Comparison of ENCODE assay signal across 1 cellular context in the genomic region with DNA sequence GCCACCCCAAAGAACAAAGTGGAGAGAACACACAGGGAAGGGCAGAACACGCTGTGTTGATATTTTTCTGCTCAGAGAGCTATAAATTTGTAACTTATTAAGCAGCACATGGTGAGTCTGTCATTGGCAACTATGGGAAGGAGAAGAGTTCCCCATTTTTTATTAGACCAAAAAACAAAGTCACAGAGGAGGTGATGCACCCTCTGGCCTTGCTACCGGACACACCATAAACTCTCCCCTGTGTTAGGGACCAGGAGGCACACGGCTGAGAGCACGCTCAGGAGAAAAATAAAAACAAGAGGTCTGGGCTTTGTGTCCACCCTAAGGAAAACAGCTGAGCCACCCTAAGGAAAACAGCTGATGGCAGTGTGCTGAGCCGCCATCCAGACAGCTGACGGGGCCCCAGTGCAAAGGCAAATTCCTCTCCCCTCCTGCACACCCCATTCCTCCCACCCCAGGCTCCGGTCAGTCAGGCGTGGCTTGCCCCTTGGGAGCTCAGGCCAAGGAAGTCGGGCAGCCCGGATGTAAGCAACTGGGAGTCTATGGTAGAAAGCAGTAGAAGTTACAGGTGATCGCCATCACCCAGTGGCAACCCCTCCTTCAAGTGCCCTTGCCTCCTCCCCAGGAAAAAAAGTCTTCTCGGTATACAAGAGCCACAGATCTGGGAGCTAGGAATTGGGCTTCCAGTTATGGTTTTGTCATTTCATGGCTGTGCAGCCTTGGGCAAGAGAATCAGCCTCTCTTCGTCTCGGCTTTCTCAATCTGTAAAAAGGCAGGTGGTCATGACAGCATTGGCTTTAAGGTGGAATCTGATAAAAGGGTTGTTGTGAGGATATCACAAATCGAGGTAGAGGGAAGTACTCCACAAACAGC.
TF ChIP-seq lines count a peak whose summit lies in the region.

No MANE protein-coding gene starts in this region.

TF ChIP-seq in liver, 16 proteins besides CTCF, POLR2A, EP300 and RAD21:
- TF ChIP-seq, protein P1, sequence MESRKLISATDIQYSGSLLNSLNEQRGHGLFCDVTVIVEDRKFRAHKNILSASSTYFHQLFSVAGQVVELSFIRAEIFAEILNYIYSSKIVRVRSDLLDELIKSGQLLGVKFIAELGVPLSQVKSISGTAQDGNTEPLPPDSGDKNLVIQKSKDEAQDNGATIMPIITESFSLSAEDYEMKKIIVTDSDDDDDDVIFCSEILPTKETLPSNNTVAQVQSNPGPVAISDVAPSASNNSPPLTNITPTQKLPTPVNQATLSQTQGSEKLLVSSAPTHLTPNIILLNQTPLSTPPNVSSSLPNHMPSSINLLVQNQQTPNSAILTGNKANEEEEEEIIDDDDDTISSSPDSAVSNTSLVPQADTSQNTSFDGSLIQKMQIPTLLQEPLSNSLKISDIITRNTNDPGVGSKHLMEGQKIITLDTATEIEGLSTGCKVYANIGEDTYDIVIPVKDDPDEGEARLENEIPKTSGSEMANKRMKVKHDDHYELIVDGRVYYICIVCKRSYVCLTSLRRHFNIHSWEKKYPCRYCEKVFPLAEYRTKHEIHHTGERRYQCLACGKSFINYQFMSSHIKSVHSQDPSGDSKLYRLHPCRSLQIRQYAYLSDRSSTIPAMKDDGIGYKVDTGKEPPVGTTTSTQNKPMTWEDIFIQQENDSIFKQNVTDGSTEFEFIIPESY (IDR thresholded peaks at IDR 0.05) = no peak
- TF ChIP-seq RXRA (IDR thresholded peaks at IDR 0.05) (no peak), GABPA (IDR thresholded peaks at IDR 0.05 in 1 of 2, conservative IDR thresholded peaks at IDR 0.05 in 1 of 2) (no peak), JUND (IDR thresholded peaks at IDR 0.05) (no peak), HNF4A (conservative IDR thresholded peaks at IDR 0.05) (no peak), TAF1 (conservative IDR thresholded peaks at IDR 0.05) (no peak), YY1 (IDR thresholded peaks at IDR 0.05) (no peak), SP1 (IDR thresholded peaks at IDR 0.05) (no peak), FOXA1 (IDR thresholded peaks at IDR 0.05) (no peak), FOXA2 (IDR thresholded peaks at IDR 0.05) (no peak), NR2F2 (IDR thresholded peaks at IDR 0.05) (no peak), EGR1 (IDR thresholded peaks at IDR 0.05; ENCODE audit: low read depth in 2 of 2) (no peak), HNF4G (IDR thresholded peaks at IDR 0.05) (no peak)
- TF ChIP-seq, protein P2, sequence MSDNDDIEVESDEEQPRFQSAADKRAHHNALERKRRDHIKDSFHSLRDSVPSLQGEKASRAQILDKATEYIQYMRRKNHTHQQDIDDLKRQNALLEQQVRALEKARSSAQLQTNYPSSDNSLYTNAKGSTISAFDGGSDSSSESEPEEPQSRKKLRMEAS (IDR thresholded peaks at IDR 0.05) = no peak
- TF ChIP-seq, protein P3, sequence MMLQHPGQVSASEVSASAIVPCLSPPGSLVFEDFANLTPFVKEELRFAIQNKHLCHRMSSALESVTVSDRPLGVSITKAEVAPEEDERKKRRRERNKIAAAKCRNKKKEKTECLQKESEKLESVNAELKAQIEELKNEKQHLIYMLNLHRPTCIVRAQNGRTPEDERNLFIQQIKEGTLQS (IDR thresholded peaks at IDR 0.05) = no peak
- TF ChIP-seq, protein P4, sequence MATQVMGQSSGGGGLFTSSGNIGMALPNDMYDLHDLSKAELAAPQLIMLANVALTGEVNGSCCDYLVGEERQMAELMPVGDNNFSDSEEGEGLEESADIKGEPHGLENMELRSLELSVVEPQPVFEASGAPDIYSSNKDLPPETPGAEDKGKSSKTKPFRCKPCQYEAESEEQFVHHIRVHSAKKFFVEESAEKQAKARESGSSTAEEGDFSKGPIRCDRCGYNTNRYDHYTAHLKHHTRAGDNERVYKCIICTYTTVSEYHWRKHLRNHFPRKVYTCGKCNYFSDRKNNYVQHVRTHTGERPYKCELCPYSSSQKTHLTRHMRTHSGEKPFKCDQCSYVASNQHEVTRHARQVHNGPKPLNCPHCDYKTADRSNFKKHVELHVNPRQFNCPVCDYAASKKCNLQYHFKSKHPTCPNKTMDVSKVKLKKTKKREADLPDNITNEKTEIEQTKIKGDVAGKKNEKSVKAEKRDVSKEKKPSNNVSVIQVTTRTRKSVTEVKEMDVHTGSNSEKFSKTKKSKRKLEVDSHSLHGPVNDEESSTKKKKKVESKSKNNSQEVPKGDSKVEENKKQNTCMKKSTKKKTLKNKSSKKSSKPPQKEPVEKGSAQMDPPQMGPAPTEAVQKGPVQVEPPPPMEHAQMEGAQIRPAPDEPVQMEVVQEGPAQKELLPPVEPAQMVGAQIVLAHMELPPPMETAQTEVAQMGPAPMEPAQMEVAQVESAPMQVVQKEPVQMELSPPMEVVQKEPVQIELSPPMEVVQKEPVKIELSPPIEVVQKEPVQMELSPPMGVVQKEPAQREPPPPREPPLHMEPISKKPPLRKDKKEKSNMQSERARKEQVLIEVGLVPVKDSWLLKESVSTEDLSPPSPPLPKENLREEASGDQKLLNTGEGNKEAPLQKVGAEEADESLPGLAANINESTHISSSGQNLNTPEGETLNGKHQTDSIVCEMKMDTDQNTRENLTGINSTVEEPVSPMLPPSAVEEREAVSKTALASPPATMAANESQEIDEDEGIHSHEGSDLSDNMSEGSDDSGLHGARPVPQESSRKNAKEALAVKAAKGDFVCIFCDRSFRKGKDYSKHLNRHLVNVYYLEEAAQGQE (IDR thresholded peaks at IDR 0.05) = no peak
